29 cellular contexts compared by ENCODE assay signal in genomic region chr17:77018504-77018903, GRCh38.
"Had no signal": no experiment of that assay in that cellular context is flagged by ENCODE, and none has a peak within 500 bp of the region (broad histone marks: within the 10 kb centered on the region; RNA-seq: fewer than 3 reads in every experiment).

No MANE protein-coding gene starts in this region.

- H3K27ac Mint-ChIP-seq: activated B cell treated with CpG ODN at 0.5 μM for 24 hours; activated CD8-positive, alpha-beta T cell treated with anti-CD3 and anti-CD28 coated beads for 36 hours; activated naive CD4-positive, alpha-beta T cell treated with anti-CD3 and anti-CD28 coated beads for 36 hours; activated naive CD4-positive, alpha-beta T cell treated with anti-CD3 and anti-CD28 coated beads, Interleukin-2, amount 50 U/mL, for 24 hours; activated naive CD8-positive, alpha-beta T cell treated with anti-CD3 and anti-CD28 coated beads for 36 hours; activated naive CD8-positive, alpha-beta T cell treated with anti-CD3 and anti-CD28 coated beads, Interleukin-2, amount 50 U/mL, for 24 hours; activated T-helper 2 cell treated with anti-CD3 and anti-CD28 coated beads, Interferon-gamma antibody, Interleukin-2, Interleukin-4, amounts not matched to agents 10 μg/mL and 5 μg/mL and 100 μg/mL, durations not matched to agents 14 hours and 24 hours and 36 hours had no signal

- H3K36me3 Mint-ChIP-seq: activated naive CD4-positive, alpha-beta T cell treated with anti-CD3 and anti-CD28 coated beads, Interleukin-2, amount 50 U/mL, for 24 hours; activated naive CD8-positive, alpha-beta T cell treated with anti-CD3 and anti-CD28 coated beads for 36 hours had no signal

- H3K36me3 ChIP-seq: adrenal gland, colonic mucosa had no signal

- H3K27me3 ChIP-seq: adrenal gland, body of pancreas, colonic mucosa had no signal

- H3K9me3 Mint-ChIP-seq: activated CD8-positive, alpha-beta T cell treated with anti-CD3 and anti-CD28 coated beads for 36 hours; activated T-helper 2 cell treated with anti-CD3 and anti-CD28 coated beads, Interferon-gamma antibody, Interleukin-2, Interleukin-4, amounts not matched to agents 10 μg/mL and 5 μg/mL and 100 μg/mL, durations not matched to agents 14 hours and 24 hours and 36 hours had no signal

- H3K4me3 Mint-ChIP-seq: activated B cell treated with CpG ODN at 0.5 μM for 24 hours; activated CD8-positive, alpha-beta T cell treated with anti-CD3 and anti-CD28 coated beads for 36 hours; activated naive CD4-positive, alpha-beta T cell treated with anti-CD3 and anti-CD28 coated beads for 36 hours; activated naive CD4-positive, alpha-beta T cell treated with anti-CD3 and anti-CD28 coated beads, Interleukin-2, amount 50 U/mL, for 24 hours; activated naive CD8-positive, alpha-beta T cell treated with anti-CD3 and anti-CD28 coated beads for 36 hours; activated naive CD8-positive, alpha-beta T cell treated with anti-CD3 and anti-CD28 coated beads, Interleukin-2, amount 50 U/mL, for 24 hours; activated T-cell treated with anti-CD3 and anti-CD28 coated beads, Interleukin-2, amount 50 U/mL, for 4 hours had no signal

- H3K9me3 ChIP-seq: adrenal gland, body of pancreas, colonic mucosa had no signal

- FAIRE-seq: endometrium, frontal cortex, TTC549 had no signal

- DNase-seq: activated B cell treated with CpG ODN at 0.5 μM for 24 hours; activated CD4-positive, alpha-beta T cell treated with anti-CD3 and anti-CD28 coated beads for 48 hours; activated CD4-positive, alpha-beta T cell treated with anti-CD3 and anti-CD28 coated beads, Interleukin-2, amount 50 U/mL, for 1 hour; activated CD4-positive, alpha-beta T cell treated with anti-CD3 and anti-CD28 coated beads, Interleukin-2, amount 50 U/mL, for 48 hours; activated CD8-positive, alpha-beta memory T cell treated with anti-CD3 and anti-CD28 coated beads for 24 hours; activated CD8-positive, alpha-beta T cell treated with anti-CD3 and anti-CD28 coated beads for 36 hours; activated effector memory CD4-positive, alpha-beta T cell treated with anti-CD3 and anti-CD28 coated beads, Interleukin-2, amount 50 U/mL, for 16 hours; activated naive CD4-positive, alpha-beta T cell treated with anti-CD3 and anti-CD28 coated beads for 36 hours; activated naive CD8-positive, alpha-beta T cell treated with anti-CD3 and anti-CD28 coated beads for 36 hours; activated naive CD8-positive, alpha-beta T cell treated with anti-CD3 and anti-CD28 coated beads, Interleukin-2, amount 50 U/mL, for 24 hours; activated T-cell treated with anti-CD3 and anti-CD28 coated beads, Interleukin-2, amount 50 U/mL, for 4 hours; adrenal gland; amygdala; aorta; body of pancreas; caudate nucleus; colonic mucosa; effector CD8-positive, alpha-beta T cell; foreskin fibroblast; head of caudate nucleus; T-helper 2 cell had no signal

- H3K4me1 Mint-ChIP-seq: activated B cell treated with CpG ODN at 0.5 μM for 24 hours; activated naive CD4-positive, alpha-beta T cell treated with anti-CD3 and anti-CD28 coated beads, Interleukin-2, amount 50 U/mL, for 24 hours; activated naive CD8-positive, alpha-beta T cell treated with anti-CD3 and anti-CD28 coated beads for 36 hours; activated naive CD8-positive, alpha-beta T cell treated with anti-CD3 and anti-CD28 coated beads, Interleukin-2, amount 50 U/mL, for 24 hours had no signal

- H3K4me3 ChIP-seq: adrenal gland, body of pancreas, colonic mucosa had no signal

- ATAC-seq: activated CD4-positive, CD25-positive, alpha-beta regulatory T cell treated with anti-CD3 and anti-CD28 coated beads, Interleukin-2, amount 50 U/mL, for 24 hours; activated CD8-positive, alpha-beta T cell treated with anti-CD3 and anti-CD28 coated beads for 36 hours; activated naive CD8-positive, alpha-beta T cell treated with anti-CD3 and anti-CD28 coated beads, Interleukin-2, amount 50 U/mL, for 24 hours; activated T-cell treated with anti-CD3 and anti-CD28 coated beads, Interleukin-2, amount 50 U/mL, for 4 hours; body of pancreas had no signal

- H3K27me3 Mint-ChIP-seq: activated B cell treated with CpG ODN at 0.5 μM for 24 hours; activated CD8-positive, alpha-beta T cell treated with anti-CD3 and anti-CD28 coated beads for 36 hours; activated naive CD4-positive, alpha-beta T cell treated with anti-CD3 and anti-CD28 coated beads, Interleukin-2, amount 50 U/mL, for 24 hours; activated naive CD8-positive, alpha-beta T cell treated with anti-CD3 and anti-CD28 coated beads for 36 hours; activated naive CD8-positive, alpha-beta T cell treated with anti-CD3 and anti-CD28 coated beads, Interleukin-2, amount 50 U/mL, for 24 hours had no signal

- H3K27ac ChIP-seq: adrenal gland, body of pancreas, colonic mucosa, epithelial cell of prostate, VCaP had no signal

- H3K4me1 ChIP-seq: adrenal gland, body of pancreas, colonic mucosa had no signal
